28 cellular contexts compared by ENCODE assay signal in genomic region chr4:145014365-145014764, GRCh38.
DNase-seq lines count a peak whose midpoint lies in the region; ATAC-seq and TF ChIP-seq lines count a peak whose summit lies in the region.
"Had no signal": no experiment of that assay in that cellular context is flagged by ENCODE, and none has a peak within 500 bp of the region (broad histone marks: within the 10 kb centered on the region; RNA-seq: fewer than 3 reads in every experiment).

No MANE protein-coding gene starts in this region.

- TF ChIP-seq CTCF in OCI-LY3 (IDR thresholded peaks at IDR 0.05; ENCODE audit: low read depth, low read length) = peak; percentile 20; the same call in 1 of the 2 replicates
- TF ChIP-seq CTCF in neural progenitor cell (IDR thresholded peaks at IDR 0.05) = peak; percentile 27

- H3K9me3 Mint-ChIP-seq in dendritic cell treated with granulocyte-macrophage colony-stimulating factor and Interleukin-4, amounts not matched to agents 40 ng/mL and 50 ng/mL, for 4 days = peaks cover 42% of the 10 kb centered on the region
- H3K9me3 Mint-ChIP-seq in neural progenitor cell = peaks cover 50% of the 10 kb centered on the region
- H3K9me3 Mint-ChIP-seq: natural killer cell treated with Interleukin-12 subunit alpha and Interleukin-12 subunit beta and Interleukin-15 and Interleukin-18, amount 100 ng/mL, for 72 hours; type B pancreatic cell had no signal

- peaks cover 24% of the 10 kb centered on the region for H3K4me1 Mint-ChIP-seq in dendritic cell treated with granulocyte-macrophage colony-stimulating factor and Interleukin-4, amounts not matched to agents 40 ng/mL and 50 ng/mL, for 4 days (ENCODE audit: low read depth)
- no peaks in the 10 kb centered on the region for H3K4me1 Mint-ChIP-seq in neural progenitor cell

- H3K9me3 ChIP-seq in OCI-LY3 (ENCODE audit: insufficient read depth, low read length) (peaks cover 3% of the 10 kb centered on the region; the same call in 1 of the 2 replicates), neural progenitor cell (ENCODE audit: low read depth) (no peaks in the 10 kb centered on the region)
- H3K9me3 ChIP-seq: gastrocnemius medialis had no signal

- H4K20me1 ChIP-seq in OCI-LY3 (ENCODE audit: insufficient read depth, low read length) = no peaks in the 10 kb centered on the region
- H4K20me1 ChIP-seq in neural progenitor cell (ENCODE audit: low read depth) = no peaks in the 10 kb centered on the region

- H3K9ac ChIP-seq in OCI-LY3 (ENCODE audit: low read length) (no peak overlapping the region), neural progenitor cell (no peak overlapping the region)

- H3K4me2 ChIP-seq in OCI-LY3 (ENCODE audit: low read length) = no peak overlapping the region
- no peak overlapping the region for H3K4me2 ChIP-seq in neural progenitor cell

- peaks cover 43% of the 10 kb centered on the region for H3K36me3 Mint-ChIP-seq in dendritic cell treated with granulocyte-macrophage colony-stimulating factor and Interleukin-4, amounts not matched to agents 40 ng/mL and 50 ng/mL, for 4 days (ENCODE audit: low read depth)
- peaks cover 31% of the 10 kb centered on the region for H3K36me3 Mint-ChIP-seq in neural progenitor cell
- H3K36me3 Mint-ChIP-seq: stimulated activated effector memory CD8-positive, alpha-beta T cell treated with anti-CD3 and anti-CD28 coated beads, Interleukin-12 subunit alpha, Interleukin-12 subunit beta, amount 100 ng/mL, for 72 hours had no signal

- peak overlapping the region; percentile 58 for H3K27ac Mint-ChIP-seq in dendritic cell treated with granulocyte-macrophage colony-stimulating factor and Interleukin-4, amounts not matched to agents 40 ng/mL and 50 ng/mL, for 4 days
- H3K27ac Mint-ChIP-seq in neural progenitor cell = no peak overlapping the region
- H3K27ac Mint-ChIP-seq: activated T-cell treated with anti-CD3 and anti-CD28 coated beads, Interleukin-2, amount 50 U/mL, for 24 hours; CD4-positive, alpha-beta T cell had no signal

- DNase-seq in DMS53 (lab: John Stamatoyannopoulos, UW) (peak; percentile 1), DMS53 treated with DMSO at 0.1 percent for 48 hours (lab: John Stamatoyannopoulos, UW; ENCODE audit: unreplicated experiment) (no peak), neural progenitor cell (ENCODE audit: low spot score) (peak; percentile 3)
- DNase-seq in activated naive CD4-positive, alpha-beta T cell treated with Interleukin-2 at 50 U/mL for 16 hours = no peak
- DNase-seq in activated T-cell treated with anti-CD3 and anti-CD28 coated beads, Interleukin-2, amount 50 U/mL, for 1 hour = no peak
- DNase-seq: 8988T; activated CD4-positive, alpha-beta T cell treated with anti-CD3 and anti-CD28 coated beads for 48 hours; activated gamma-delta T cell; activated naive CD8-positive, alpha-beta T cell treated with anti-CD3 and anti-CD28 coated beads, Interleukin-2, amount 10 ng/mL, durations not matched to agents 7 days and 5 days; activated T-cell treated with anti-CD3 and anti-CD28 coated beads, Interleukin-2, amount 50 U/mL, for 24 hours; CD4-positive, alpha-beta T cell; central memory CD4-positive, alpha-beta T cell; gastrocnemius medialis; KG1; left cardiac atrium; MM.1S; mucosa of descending colon; NCI-H2029; NCI-H526; T-helper 9 cell had no signal

- H3K27me3 ChIP-seq in OCI-LY3 (ENCODE audit: low read depth, low read length) (no peaks in the 10 kb centered on the region), neural progenitor cell (no peaks in the 10 kb centered on the region)
- H3K27me3 ChIP-seq: gastrocnemius medialis had no signal

- no peaks in the 10 kb centered on the region for H3K27me3 Mint-ChIP-seq in dendritic cell treated with granulocyte-macrophage colony-stimulating factor and Interleukin-4, amounts not matched to agents 40 ng/mL and 50 ng/mL, for 4 days
- H3K27me3 Mint-ChIP-seq in neural progenitor cell (ENCODE audit: insufficient read depth, low read depth) = no peaks in the 10 kb centered on the region
- H3K27me3 Mint-ChIP-seq: activated naive CD8-positive, alpha-beta T cell treated with anti-CD3 and anti-CD28 coated beads, Interleukin-2, amount 10 ng/mL, durations not matched to agents 7 days and 5 days; activated T-cell treated with anti-CD3 and anti-CD28 coated beads, Interleukin-2, amount 50 U/mL, for 24 hours; CD4-positive, alpha-beta T cell; natural killer cell treated with Interleukin-12 subunit alpha and Interleukin-12 subunit beta and Interleukin-15 and Interleukin-18, amount 100 ng/mL, for 72 hours; type B pancreatic cell had no signal

- H3K4me3 Mint-ChIP-seq in dendritic cell treated with granulocyte-macrophage colony-stimulating factor and Interleukin-4, amounts not matched to agents 40 ng/mL and 50 ng/mL, for 4 days = no peak overlapping the region
- H3K4me3 Mint-ChIP-seq in neural progenitor cell = no peak overlapping the region
- H3K4me3 Mint-ChIP-seq: activated naive CD8-positive, alpha-beta T cell treated with anti-CD3 and anti-CD28 coated beads, Interleukin-2, amount 10 ng/mL, durations not matched to agents 7 days and 5 days; activated T-cell treated with anti-CD3 and anti-CD28 coated beads, Interleukin-2, amount 50 U/mL, for 24 hours; CD4-positive, alpha-beta T cell; natural killer cell treated with Interleukin-12 subunit alpha and Interleukin-12 subunit beta and Interleukin-15 and Interleukin-18, amount 100 ng/mL, for 72 hours; stimulated activated effector memory CD8-positive, alpha-beta T cell treated with anti-CD3 and anti-CD28 coated beads, Interleukin-12 subunit alpha, Interleukin-12 subunit beta, amount 100 ng/mL, for 72 hours; type B pancreatic cell had no signal

- no peaks in the 10 kb centered on the region for H3F3A ChIP-seq in neural progenitor cell (ENCODE audit: low read depth)

- H3K36me3 ChIP-seq in OCI-LY3 (replicated peaks; ENCODE audit: low read depth, low read length) = no peaks in the 10 kb centered on the region
- no peaks in the 10 kb centered on the region for H3K36me3 ChIP-seq in neural progenitor cell
- H3K36me3 ChIP-seq: gastrocnemius medialis had no signal

- no peak for ATAC-seq in GM21360 (IDR thresholded peaks at IDR 0.05; ENCODE audit: unreplicated experiment)
- ATAC-seq: gastrocnemius medialis; left cardiac atrium; mucosa of descending colon; natural killer cell treated with Interleukin-12 subunit alpha and Interleukin-12 subunit beta and Interleukin-15 and Interleukin-18, amount 100 ng/mL, for 72 hours; stimulated activated effector memory CD8-positive, alpha-beta T cell treated with anti-CD3 and anti-CD28 coated beads, Interleukin-12 subunit alpha, Interleukin-12 subunit beta, amount 100 ng/mL, for 72 hours had no signal

- H3K27ac ChIP-seq in OCI-LY3 (ENCODE audit: low read length) (no peak overlapping the region), neural progenitor cell (no peak overlapping the region)
- H3K27ac ChIP-seq: VCaP had no signal

- no peak overlapping the region for H3K4me3 ChIP-seq in OCI-LY3 (ENCODE audit: low read length)
- H3K4me3 ChIP-seq in neural progenitor cell = no peak overlapping the region
- H3K4me3 ChIP-seq: gastrocnemius medialis, lung, mucosa of descending colon had no signal

- intact Hi-C loops in dendritic cell treated with granulocyte-macrophage colony-stimulating factor and Interleukin-4, amounts not matched to agents 40 ng/mL and 50 ng/mL, for 4 days (cut with micrococcal nuclease) = no loop called here

- H2AFZ ChIP-seq in OCI-LY3 (ENCODE audit: low read depth, low read length) = no peak overlapping the region
- H2AFZ ChIP-seq in neural progenitor cell (replicated peaks) = no peak overlapping the region

- H3K79me2 ChIP-seq in OCI-LY3 (ENCODE audit: low read length) = peaks cover 12% of the 10 kb centered on the region
- H3K79me2 ChIP-seq in neural progenitor cell (ENCODE audit: low read depth) = peaks cover 26% of the 10 kb centered on the region

- H3K4me1 ChIP-seq in OCI-LY3 (ENCODE audit: low read length) (peaks cover 7% of the 10 kb centered on the region; the same call in 1 of the 2 replicates), neural progenitor cell (no peaks in the 10 kb centered on the region)

Comparison
In these comparisons a context has a peak if more than half of its experiments do, and no peak if none do; other contexts are left out.
1. DNase-seq: peak in DMS53 (single experiment) and neural progenitor cell (single experiment); none in DMS53 treated with DMSO at 0.1 percent for 48 hours (single experiment), activated naive CD4-positive, alpha-beta T cell treated with Interleukin-2 at 50 U/mL for 16 hours (single experiment) and activated T-cell treated with anti-CD3 and anti-CD28 coated beads, Interleukin-2, amount 50 U/mL, for 1 hour (single experiment).